Comparison of ENCODE assay signal across 8 cellular contexts in genomic region chr3:49939858-49940666, GRCh38. TPM values are rescaled to one million over a fixed set of nuclear protein-coding genes. Genes with fewer than 3 reads are reported as not detected.
A peak's percentile ranks its signal among the peaks of the same experiment; 100 is the strongest.
DNase-seq lines count a peak whose midpoint lies in the region; ATAC-seq and TF ChIP-seq lines count a peak whose summit lies in the region.

Gene RBM6, plus strand, starts transcription at chr3:49940150. Its CDS starts 22,492 bp downstream, at chr3:49962642.

- peak; percentile 89 for TF ChIP-seq POLR2A in GM18951 (IDR thresholded peaks at IDR 0.05; ENCODE audit: extremely low read depth, insufficient read depth, insufficient read length)

- intact Hi-C loops in activated B cell treated with CpG ODN at 0.5 μM for 24 hours (cut with micrococcal nuclease), result loop anchor here (1.0 to 10.0 kb wide), 7 partner anchors 11 to 525 kb away; partner anchors contain the start of genes IFRD2, MON1A, RBM5 and RHOA

- in situ Hi-C loops in GM18951 (cut with MboI; ENCODE audit: low sequenced_read_pairs, unreplicated experiment), result no loop called here

- H3K4me1 Mint-ChIP-seq in activated B cell treated with CpG ODN at 0.5 μM for 24 hours (peaks cover 43% of the 10 kb centered on the region), immature natural killer cell (peaks cover 28 to 36% of the 10 kb centered on the region in 2 donors)

- CTCF ChIA-PET in activated B cell treated with CpG ODN at 0.5 μM for 24 hours (lab: Charles Lee), result interaction anchor here (1.2 to 1.7 kb wide), 2 partner anchors 10 to 12 kb away, joined by 4 to 5 read pairs; partner anchors contain the start of gene MON1A

- H3K27ac Mint-ChIP-seq in activated B cell treated with CpG ODN at 0.5 μM for 24 hours (peak within 1 kb of the TSS; percentile 97), immature natural killer cell (peak within 1 kb of the TSS; percentile 94 to 99 (median 98))

- ATAC-seq in HG03196 (IDR thresholded peaks at IDR 0.05; ENCODE audit: unreplicated experiment) (peak; percentile 93), activated B cell treated with CpG ODN at 0.5 μM for 24 hours (ENCODE audit: low read depth) (peak; percentile 93)

- peak; percentile 98 for DNase-seq in AG08395 (ENCODE audit: low spot score)
- DNase-seq in NCI-H345 (lab: John Stamatoyannopoulos, UW), result peak; percentile 95
- peak; percentile 89 for DNase-seq in activated B cell treated with CpG ODN at 0.5 μM for 24 hours
- peak; percentile 65 to 99 (median 98) for DNase-seq in caudate nucleus (lab: John Stamatoyannopoulos, UW)
- peak; percentile 90 to 91 (median 90) for DNase-seq in immature natural killer cell
- DNase-seq in smooth muscle cell of the brain vasculature (ENCODE audit: low read depth, low spot score), result peak; percentile 95

- H3K27ac ChIP-seq in caudate nucleus (ENCODE audit: low read depth, low read length), result peak within 1 kb of the TSS; percentile 92

- H3K27me3 Mint-ChIP-seq in activated B cell treated with CpG ODN at 0.5 μM for 24 hours (no peaks in the 10 kb centered on the region), immature natural killer cell (ENCODE audit: low read depth in 3 of 3) (peaks cover 3 to 12% (median 6%) of the 10 kb centered on the region in 3 donors)

- peaks cover 13% of the 10 kb centered on the region for H3K36me3 Mint-ChIP-seq in activated B cell treated with CpG ODN at 0.5 μM for 24 hours (ENCODE audit: low read depth)
- H3K36me3 Mint-ChIP-seq in immature natural killer cell, result no peaks in the 10 kb centered on the region

- H3K9me3 Mint-ChIP-seq in activated B cell treated with CpG ODN at 0.5 μM for 24 hours (no peaks in the 10 kb centered on the region), immature natural killer cell (no peaks in the 10 kb centered on the region)

- no peak for TF ChIP-seq CTCF in activated B cell treated with CpG ODN at 0.5 μM for 24 hours (IDR thresholded peaks at IDR 0.05)

- H3K4me3 Mint-ChIP-seq in activated B cell treated with CpG ODN at 0.5 μM for 24 hours (peak within 1 kb of the TSS; percentile 98), immature natural killer cell (peak within 1 kb of the TSS; percentile 97 to 98 (median 98))

- POLR2A ChIA-PET in activated B cell treated with CpG ODN at 0.5 μM for 24 hours (lab: Charles Lee), result interaction anchor here (0.5 to 2.8 kb wide), 20 partner anchors 9 to 1560 kb away, joined by 3 to 72 read pairs (median 4); partner anchors contain the start of genes DAG1, DCAF1, IMPDH2 and INKA1

RNA-seq across cellular contexts. Expression of gene RBM6, which starts in this region (rescaled TPM):
- total RNA-seq in activated B cell treated with CpG ODN at 0.5 μM for 24 hours, result 160 and 172 TPM in 2 replicates
- polyA plus RNA-seq in immature natural killer cell, result 10 to 100 TPM in 2 of 3 donors, 1 to 10 TPM in 1; 7.5 to 39.7 (median 19.2) TPM

Comparison
In these comparisons a context has a peak if more than half of its experiments do, and no peak if none do; other contexts are left out.
1. Peak in every context shown above with its lines: DNase-seq, ATAC-seq and H3K27ac ChIP-seq.